In the genomic region with DNA sequence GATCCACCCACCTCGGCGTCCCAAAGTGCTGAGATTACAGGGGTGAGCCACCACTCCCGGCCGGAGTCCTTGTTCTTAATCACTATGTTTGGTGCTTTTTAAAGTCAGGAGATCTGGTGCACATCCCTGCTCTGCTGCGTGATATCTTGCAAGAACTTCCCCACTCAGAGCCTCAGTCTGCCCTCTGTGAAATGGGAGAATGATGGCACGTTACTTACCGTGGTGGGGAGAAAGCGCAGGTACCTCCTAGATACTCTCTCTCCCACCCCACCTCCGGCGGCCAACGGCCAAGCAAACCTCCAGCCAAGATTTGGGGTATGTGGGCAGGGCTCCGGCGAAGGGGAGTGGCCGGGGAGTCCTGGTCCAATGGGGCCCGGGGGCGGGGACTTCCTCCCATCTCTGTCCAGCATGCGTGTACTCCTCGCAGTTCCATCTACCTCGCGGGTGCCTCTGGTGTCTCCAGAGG, we compare ENCODE assay signal across 8 cellular contexts. TPM values are rescaled to one million over a fixed set of nuclear protein-coding genes. Genes with fewer than 3 reads are reported as not detected.
DNase-seq lines count a peak whose midpoint lies in the region; ATAC-seq, FAIRE-seq and TF ChIP-seq lines count a peak whose summit lies in the region.

A gene (plus strand): TSS at position 424 of the 466 bp plus-strand sequence. CDS start 139 bp downstream, outside the sequence.

- TF ChIP-seq CTCF in GM06990 (IDR thresholded peaks at IDR 0.05; ENCODE audit: insufficient read depth, low read length, poor library complexity, severe bottlenecking) (no peak), kidney (IDR thresholded peaks at IDR 0.05; ENCODE audit: borderline replicate concordance, extremely low read depth, insufficient read depth) (no peak)

- no peak for FAIRE-seq in kidney (lab: Jason Lieb, UNC)

- H3K27ac ChIP-seq in SJCRH30 (peak within 1 kb of the TSS; percentile 98), kidney (ENCODE audit: low read depth in 2 of 2, low read length in 2 of 2) (no peak within 1 kb of the TSS)

- H3K4me3 ChIP-seq in GM06990 (replicated peaks; ENCODE audit: low read depth, low read length), result no peak within 1 kb of the TSS
- peak within 1 kb of the TSS; percentile 63 for H3K4me3 ChIP-seq in SJCRH30
- no peak within 1 kb of the TSS for H3K4me3 ChIP-seq in kidney (ENCODE audit: low read length in 2 of 2)

- intact Hi-C loops in kidney (cut with DNase I), result no loop called here

- H3K9me3 ChIP-seq in SJCRH30 (replicated peaks) (no peaks in the 10 kb centered on the region), kidney (ENCODE audit: control insufficient read depth in 1 of 2, low read length in 2 of 2) (no peaks in the 10 kb centered on the region)

- H3K36me3 ChIP-seq in GM06990 (ENCODE audit: control insufficient read depth, insufficient read depth, low read length) (no peaks in the 10 kb centered on the region), SJCRH30 (peaks cover 8% of the 10 kb centered on the region), kidney (ENCODE audit: control insufficient read depth in 1 of 2, insufficient read depth in 2 of 2, low read length in 2 of 2) (no peaks in the 10 kb centered on the region)

- no peak for ATAC-seq in GM21447 (IDR thresholded peaks at IDR 0.05; ENCODE audit: unreplicated experiment)

- DNase-seq in GM06990 (ENCODE audit: extremely low read depth, insufficient read length) (peak; percentile 61), SJCRH30 (peak; percentile 95), anterior cingulate cortex (lab: John Stamatoyannopoulos, UW) (peak in 47 of 58 donors; percentile 0 to 65 (median 27)), kidney (peak; percentile 71), H4 (ENCODE audit: low spot score) (no peak), dermis blood vessel endothelial cell (no peak)
- peak; percentile 30 to 48 for DNase-seq in stimulated activated CD8-positive, alpha-beta memory T cell treated with anti-CD3 and anti-CD28 coated beads, Interleukin-7, amount 100 ng/mL, for 48 hours (ENCODE audit: extremely low read depth in 1 of 2, low read depth in 1 of 2)

- H3K4me1 ChIP-seq in SJCRH30 (peaks cover 8% of the 10 kb centered on the region), kidney (ENCODE audit: control insufficient read depth in 1 of 2, insufficient read depth in 1 of 2, low read depth in 1 of 2, low read length in 2 of 2) (no peaks in the 10 kb centered on the region)

- H3K27me3 ChIP-seq in GM06990 (replicated peaks; ENCODE audit: control insufficient read depth, insufficient read depth, low read length), result peaks cover 1% of the 10 kb centered on the region; the same call in 1 of the 2 replicates
- no peaks in the 10 kb centered on the region for H3K27me3 ChIP-seq in SJCRH30

- no peak within 1 kb of the TSS for H3K9ac ChIP-seq in kidney (ENCODE audit: low read length in 2 of 2)

RNA-seq across cellular contexts. Expression of the gene that starts here (rescaled TPM):
- 12.4 and 19.1 TPM in 2 replicates for total RNA-seq in SJCRH30 (2014; rRNA removed; shearing (Covaris generic))
- total RNA-seq in kidney (2.8 TPM), dermis blood vessel endothelial cell (under 0.01 and 0.14 TPM in 2 replicates)
- polyA plus RNA-seq in kidney (ENCODE audit: insufficient read depth, low read depth, low replicate concordance), result 0.69 TPM
- not detected in 2 replicates for total RNA-seq in H4 (2014; rRNA removed; shearing (Covaris generic))

Comparison
In these comparisons a context has a peak if more than half of its experiments do, and no peak if none do; other contexts are left out.
1. DNase-seq: peak in GM06990 (single experiment), SJCRH30 (2 of 2), anterior cingulate cortex (47 of 58), kidney (single experiment) and stimulated activated CD8-positive, alpha-beta memory T cell treated with anti-CD3 and anti-CD28 coated beads, Interleukin-7, amount 100 ng/mL, for 48 hours (2 of 2); none in H4 (single experiment) and dermis blood vessel endothelial cell (single experiment).